In the genomic region with DNA sequence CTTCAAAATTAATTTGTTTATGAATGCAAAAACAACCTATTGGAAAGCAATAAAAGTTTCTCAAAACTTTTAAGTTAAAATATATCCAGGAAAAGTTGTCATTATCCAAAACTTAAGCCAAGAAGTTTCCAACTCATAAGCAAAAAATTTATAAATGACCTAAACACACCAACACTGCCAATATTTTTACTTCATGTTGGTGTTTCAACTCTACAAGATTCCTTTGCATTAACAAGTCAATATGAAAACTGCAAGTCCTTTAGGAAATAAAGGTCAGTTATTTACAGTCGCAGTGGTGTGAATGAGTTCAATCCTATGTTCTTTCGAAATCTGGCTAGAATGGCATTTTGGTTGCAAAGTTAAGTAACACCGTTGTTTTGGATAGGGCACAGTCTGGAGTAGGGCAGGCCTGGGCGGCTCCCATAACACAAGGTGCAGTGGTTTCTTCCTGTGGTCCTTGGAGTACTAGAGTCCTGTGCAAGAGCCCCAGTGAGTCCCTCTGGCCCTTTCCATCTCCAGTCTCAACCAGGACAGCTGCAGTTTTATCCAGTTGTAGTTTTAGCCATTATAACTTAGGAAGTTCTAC, we compare ENCODE assay signal across 1 cellular context.
TF ChIP-seq lines count a peak whose summit lies in the region.

No MANE protein-coding gene starts in this region.

TF ChIP-seq in IMR-90, 13 proteins besides CTCF, POLR2A, EP300 and RAD21:
- TF ChIP-seq CEBPB (IDR thresholded peaks at IDR 0.05; ENCODE audit: low read depth, low read length) (0 out of 2 replicates have a peak, but pooled peaks have one; percentile 4), RCOR1 (IDR thresholded peaks at IDR 0.05; ENCODE audit: insufficient replicate concordance, low read length) (no peak)
TF ChIP-seq in IMR-90: peak in this region for 1.
